17 cellular contexts compared by ENCODE assay signal in genomic region chr9:133004091-133005072, GRCh38. TPM values are rescaled to one million over a fixed set of nuclear protein-coding genes. Genes with fewer than 3 reads are reported as not detected.
A peak's percentile ranks its signal among the peaks of the same experiment; 100 is the strongest.
DNase-seq lines count a peak whose midpoint lies in the region; ATAC-seq, FAIRE-seq and TF ChIP-seq lines count a peak whose summit lies in the region.
"Had no signal": no experiment of that assay in that cellular context is flagged by ENCODE, and none has a peak within 500 bp of the region (broad histone marks: within the 10 kb centered on the region; RNA-seq: fewer than 3 reads in every experiment).

No MANE protein-coding gene starts in this region.

- H3K4ac ChIP-seq in IMR-90 (ENCODE audit: low read depth, low read length), result no peak overlapping the region

- H2AK9ac ChIP-seq in IMR-90 (replicated peaks; ENCODE audit: low read depth, low read length, poor library complexity), result no peak overlapping the region

- H3K36me3 ChIP-seq in IMR-90 (ENCODE audit: control insufficient read depth, insufficient read depth, low read length) (no peaks in the 10 kb centered on the region), HepG2 (replicated peaks in 1 of 2; ENCODE audit: control insufficient read depth in 1 of 2, insufficient read depth in 2 of 2, low read length in 2 of 2) (no peaks in the 10 kb centered on the region), adrenal gland (replicated peaks in 1 of 2) (no peaks in the 10 kb centered on the region)
- H3K36me3 ChIP-seq: esophagus squamous epithelium, heart left ventricle had no signal

- intact Hi-C loops in IMR-90 (cut with micrococcal nuclease), result no loop called here
- intact Hi-C loops in HepG2 (cut with micrococcal nuclease; ENCODE audit: unreplicated experiment), result no loop called here
- intact Hi-C loops in adrenal gland (cut with DNase I), result no loop called here

- no peaks in the 10 kb centered on the region for H3K4me1 ChIP-seq in IMR-90 (ENCODE audit: control insufficient read depth, insufficient read depth, low read length)
- no peaks in the 10 kb centered on the region; the same call in 1 of the 2 replicates for H3K4me1 ChIP-seq in HepG2 (ENCODE audit: insufficient read depth, low read length)
- no peaks in the 10 kb centered on the region for H3K4me1 ChIP-seq in adrenal gland (replicated peaks in 1 of 2)

- dilution Hi-C loops in IMR-90 (cut with HindIII; ENCODE audit: low sequenced_read_pairs, unreplicated experiment), result no loop called here

- POLR2A ChIA-PET in IMR-90 (lab: Charles Lee; ENCODE audit: unreplicated experiment) (no interaction called here), HepG2 (lab: Yijun Ruan, JAX) (no interaction called here)

- H3K4me2 ChIP-seq in IMR-90 (ENCODE audit: low read depth, low read length), result no peak overlapping the region
- H3K4me2 ChIP-seq in HepG2 (ENCODE audit: low read depth, low read length), result no peak overlapping the region

- H2AFZ ChIP-seq in IMR-90 (replicated peaks; ENCODE audit: low read length, poor library complexity) (peak overlapping the region; percentile 67), HepG2 (ENCODE audit: low read length) (no peak overlapping the region)

- no peaks in the 10 kb centered on the region for H3K79me2 ChIP-seq in HepG2 (ENCODE audit: insufficient read depth, low read length)

- BruUV-seq in IMR-90 (replicated peaks; lab: Mats Ljungman, UMichigan) (no TSS peak), HepG2 (replicated peaks; lab: Mats Ljungman, UMichigan) (no TSS peak)

- H2AK5ac ChIP-seq in IMR-90 (ENCODE audit: low read depth, low read length), result no peak overlapping the region

- DNase-seq in AML-193 (lab: John Stamatoyannopoulos, UW) (peak; percentile 42 to 57), IMR-90 (no peak), UCSD-AML1 (lab: John Stamatoyannopoulos, UW; ENCODE audit: unreplicated experiment) (peak; percentile 89), HepG2 (ENCODE audit: low spot score) (no peak), adrenal gland (no peak), COLO829 (ENCODE audit: low spot score) (no peak)
- DNase-seq: COR-L47; esophagus squamous epithelium; heart left ventricle; left colon; NCI-H1417; NCI-H2227 treated with DMSO at 0.1 percent for 48 hours; NK-92 treated with Interleukin-12 subunit alpha and Interleukin-12 subunit beta, amount 100 ng/mL, for 24 hours had no signal

- H3K79me1 ChIP-seq in IMR-90 (ENCODE audit: low read depth in 1 of 2, low read length in 2 of 2), result no peaks in the 10 kb centered on the region

- no peak overlapping the region for H2BK120ac ChIP-seq in IMR-90 (ENCODE audit: low read depth, low read length)

- H3K9me3 ChIP-seq in IMR-90 (ENCODE audit: control insufficient read depth, insufficient read depth, low read length), result no peaks in the 10 kb centered on the region
- H3K9me3 ChIP-seq in HepG2 (ENCODE audit: low read length), result no peaks in the 10 kb centered on the region
- no peaks in the 10 kb centered on the region for H3K9me3 ChIP-seq in adrenal gland (replicated peaks in 1 of 3)
- H3K9me3 ChIP-seq: esophagus squamous epithelium, heart left ventricle had no signal

- TF ChIP-seq CTCF in IMR-90 (conservative IDR thresholded peaks at IDR 0.05; ENCODE audit: low read depth, low read length), result no peak
- no peak for TF ChIP-seq CTCF in HepG2 (CRISPR knock-in tag; IDR thresholded peaks at IDR 0.05)
- TF ChIP-seq CTCF in adrenal gland (IDR thresholded peaks at IDR 0.05), result no peak

- H3K9me1 ChIP-seq in IMR-90 (ENCODE audit: insufficient read depth, low read length), result no peaks in the 10 kb centered on the region

- no peak overlapping the region for H3K18ac ChIP-seq in IMR-90 (ENCODE audit: low read depth, low read length)

- no peak overlapping the region for H2BK5ac ChIP-seq in IMR-90 (ENCODE audit: low read depth, low read length, poor library complexity, severe bottlenecking)

- no peak for TF ChIP-seq POLR2A in IMR-90 (IDR thresholded peaks at IDR 0.05; ENCODE audit: low read depth, low read length)
- TF ChIP-seq POLR2A in HepG2 (IDR thresholded peaks at IDR 0.05; ENCODE audit: insufficient read depth in 1 of 2, low read depth in 2 of 2, low read length in 2 of 2), result no peak
- TF ChIP-seq POLR2A in adrenal gland (IDR thresholded peaks at IDR 0.05), result no peak

- H4K20me1 ChIP-seq in IMR-90 (ENCODE audit: insufficient read depth, low read length) (no peaks in the 10 kb centered on the region), HepG2 (ENCODE audit: insufficient read depth, low read length) (no peaks in the 10 kb centered on the region)

- H4K5ac ChIP-seq in IMR-90 (ENCODE audit: low read depth, low read length), result no peak overlapping the region

- TF ChIP-seq EP300 in HepG2 (IDR thresholded peaks at IDR 0.05; ENCODE audit: low read depth in 2 of 2, low read length in 2 of 2), result no peak
- TF ChIP-seq EP300 in HepG2 (CRISPR knock-in tag; IDR thresholded peaks at IDR 0.05; ENCODE audit: borderline replicate concordance), result no peak

- H4K8ac ChIP-seq in IMR-90 (ENCODE audit: low read depth in 2 of 2, low read length in 2 of 2), result no peak overlapping the region

- H3K9ac ChIP-seq in IMR-90 (ENCODE audit: low read depth, low read length), result no peak overlapping the region
- no peak overlapping the region for H3K9ac ChIP-seq in HepG2 (ENCODE audit: insufficient read depth, low read depth, low read length)

- H3K56ac ChIP-seq in IMR-90 (ENCODE audit: extremely low read depth, insufficient read depth, low read length), result no peak overlapping the region

- in situ Hi-C loops in IMR-90 (cut with MboI; ENCODE audit: low sequenced_read_pairs) (no loop called here), HepG2 (cut with HindIII; ENCODE audit: extremely low pct_ligation_motif_present, low pct_unique_long_range_greater_than_20kb) (no loop called here)

- H3K27me3 ChIP-seq in IMR-90 (ENCODE audit: control insufficient read depth, insufficient read depth, low read length), result peaks cover 63% of the 10 kb centered on the region
- H3K27me3 ChIP-seq in HepG2 (ENCODE audit: control insufficient read depth in 1 of 2, insufficient read depth in 2 of 2, low read length in 2 of 2), result peaks cover 12 to 47% of the 10 kb centered on the region in 2 experiments
- H3K27me3 ChIP-seq in adrenal gland, result peaks cover 20% of the 10 kb centered on the region

- H3K14ac ChIP-seq in IMR-90 (replicated peaks; ENCODE audit: low read depth, low read length), result no peak overlapping the region

- no peak for ATAC-seq in IMR-90 (ENCODE audit: low read depth)
- ATAC-seq in HepG2, result peak; percentile 28; the same call in 1 of the 3 replicates
- no peak for ATAC-seq in HG03045 (IDR thresholded peaks at IDR 0.05; ENCODE audit: unreplicated experiment)
- no peak for ATAC-seq in HG03442 (IDR thresholded peaks at IDR 0.05; ENCODE audit: unreplicated experiment)
- ATAC-seq: heart left ventricle, left colon had no signal

- H3K27ac ChIP-seq in IMR-90 (ENCODE audit: insufficient read depth, low read length), result no peak overlapping the region
- no peak overlapping the region for H3K27ac ChIP-seq in HepG2 (ENCODE audit: extremely low read length, insufficient read depth, low read length)
- H3K27ac ChIP-seq in adrenal gland, result no peak overlapping the region
- H3K27ac ChIP-seq: esophagus squamous epithelium, heart left ventricle had no signal

- H3K23ac ChIP-seq in IMR-90 (ENCODE audit: low read depth, low read length), result no peak overlapping the region

- CTCF ChIA-PET in IMR-90 (lab: Yijun Ruan, JAX) (interaction anchor here (0.8 kb wide), 1 partner anchor 18 kb away, joined by 3 read pairs; no protein-coding TSS in a partner anchor), HepG2 (lab: Yijun Ruan, JAX; ENCODE audit: low intra/inter-chr PET ratio, low total read pairs) (no interaction called here)

- 14% methylated on average over 1 of the region's 10 CpGs; no CpG with 5 or more reads in 1 of the 2 experiments for WGBS in IMR-90 (ENCODE audit: extremely low coverage in 2 of 2, insufficient read length in 1 of 2), 2 experiments
- 17% methylated on average over 1 of the region's 10 CpGs for WGBS in HepG2 (ENCODE audit: low lambda C conversion rate)
- 63 to 82% (median 70%) methylated on average over 9 to 10 of the region's 10 CpGs for WGBS in adrenal gland, 4 donors

- TF ChIP-seq RAD21 in IMR-90 (IDR thresholded peaks at IDR 0.05; ENCODE audit: low read length) (no peak), HepG2 (CRISPR knock-in tag; IDR thresholded peaks at IDR 0.05) (no peak)

- FAIRE-seq in HepG2 (lab: Jason Lieb, UNC), result no peak
- FAIRE-seq: A204.1 had no signal

- no peak overlapping the region for H2BK15ac ChIP-seq in IMR-90 (ENCODE audit: low read depth, low read length)

- no peak overlapping the region for H4K91ac ChIP-seq in IMR-90 (ENCODE audit: insufficient read depth, low read depth, low read length)

- no peak overlapping the region for H2BK20ac ChIP-seq in IMR-90 (ENCODE audit: low read depth, low read length)

- no peak overlapping the region for H3K4me3 ChIP-seq in IMR-90 (ENCODE audit: insufficient read depth, low read depth, low read length)
- H3K4me3 ChIP-seq in HepG2 (replicated peaks in 1 of 3; ENCODE audit: insufficient read depth in 1 of 3, low read depth in 2 of 3, low read length in 3 of 3), result no peak overlapping the region
- no peak overlapping the region for H3K4me3 ChIP-seq in adrenal gland
- H3K4me3 ChIP-seq: esophagus squamous epithelium, heart left ventricle had no signal

RNA-seq across cellular contexts. Expression of gene GFI1B, which starts 25.9 kb away (rescaled TPM):
- total RNA-seq in IMR-90 (2012; rRNA removed) (not detected in 2 replicates), HepG2 (2016; rRNA removed; fragmentation: Illumina TruSeq; extraction: Trizol) (0.51 TPM in 1 of 2 replicates, not detected in the other), adrenal gland (under 1 TPM in 2 of 8 donors, not detected in 6; 0.14 to 0.46 TPM)
- polyA plus RNA-seq in IMR-90 (2012; rRNA removed) (0.02 TPM in 1 of 2 replicates, not detected in the other), HepG2 (2011; rRNA removed) (0.15 and 0.26 TPM in 2 replicates), adrenal gland (under 1 TPM in 1 of 3 donors, not detected in 2; 0.03 TPM)
- polyA plus RNA-seq in IMR-90 (2012; cell fraction: cytosol; rRNA removed), result not detected in 2 replicates
- polyA plus RNA-seq in IMR-90 (2012; cell fraction: nucleus; rRNA removed; ENCODE audit: low replicate concordance), result not detected in 2 replicates
- not detected in 2 replicates for total RNA-seq in HepG2 (2016; cell fraction: cytosol; rRNA removed; fragmentation: Illumina TruSeq; extraction: Trizol; ENCODE audit: low read depth)
- total RNA-seq in HepG2 (2016; cell fraction: insoluble cytoplasmic fraction; rRNA removed; fragmentation: Illumina TruSeq; extraction: Trizol), result 0.24 and 0.56 TPM in 2 replicates
- total RNA-seq in HepG2 (2016; cell fraction: membrane; rRNA removed; fragmentation: Illumina TruSeq; extraction: Trizol), result 0.15 and 0.52 TPM in 2 replicates
- 0.28 TPM in 1 of 2 replicates, not detected in the other for total RNA-seq in HepG2 (2016; cell fraction: nucleus; rRNA removed; fragmentation: Illumina TruSeq; extraction: Trizol)
- 0.15 and 0.18 TPM in 2 replicates for polyA plus RNA-seq in HepG2 (2011; cell fraction: cytosol; rRNA removed)
- polyA plus RNA-seq in HepG2 (2011; cell fraction: nucleus; rRNA removed), result 0.19 and 0.26 TPM in 2 replicates
- 0.19 and 0.80 TPM in 2 replicates for polyA plus RNA-seq in HepG2 (2012)
- 0.09 and 0.19 TPM in 2 replicates for polyA plus RNA-seq in HepG2 (2016; cell fraction: cytosol; fragmentation: Illumina TruSeq; extraction: Trizol; ENCODE audit: low read depth)
- 0.21 and 0.30 TPM in 2 replicates for polyA plus RNA-seq in HepG2 (2016; cell fraction: insoluble cytoplasmic fraction; fragmentation: Illumina TruSeq; extraction: Trizol; ENCODE audit: low read depth)
- 0.19 and 0.32 TPM in 2 replicates for polyA plus RNA-seq in HepG2 (2016; cell fraction: membrane; fragmentation: Illumina TruSeq; extraction: Trizol; ENCODE audit: low read depth)
- polyA plus RNA-seq in HepG2 (2016; cell fraction: nucleus; fragmentation: Illumina TruSeq; extraction: Trizol; ENCODE audit: insufficient read depth, low read depth), result 0.49 TPM in 1 of 2 replicates, not detected in the other
- polyA minus RNA-seq in HepG2 (2011; rRNA and poly(A)+ RNA removed; ENCODE audit: low replicate concordance), result 0.35 and 0.42 TPM in 2 replicates
- not detected in 2 replicates for polyA minus RNA-seq in HepG2 (2011; cell fraction: cytosol; rRNA and poly(A)+ RNA removed)
- 0.13 TPM in 1 of 2 replicates, not detected in the other for polyA minus RNA-seq in HepG2 (2011; cell fraction: nucleus; rRNA and poly(A)+ RNA removed)
- total RNA-seq: myocyte had no signal

RNA-seq across cellular contexts. Expression of gene GTF3C5, which starts 26.4 kb away (rescaled TPM):
- total RNA-seq in IMR-90 (2012; rRNA removed) (49.1 and 51.1 TPM in 2 replicates), HepG2 (2016; rRNA removed; fragmentation: Illumina TruSeq; extraction: Trizol) (43.4 and 66.9 TPM in 2 replicates), adrenal gland (10 to 100 TPM; 43.9 to 84.5 (median 57.4) TPM)
- polyA plus RNA-seq in IMR-90 (2012; rRNA removed) (50.7 and 52.3 TPM in 2 replicates), HepG2 (2011; rRNA removed) (92.6 and 110 TPM in 2 replicates), adrenal gland (100 to 1,000 TPM in 1 of 3 donors, 10 to 100 TPM in 2; 51.2 to 139 (median 99.5) TPM)
- polyA plus RNA-seq in IMR-90 (2012; cell fraction: cytosol; rRNA removed), result 31.2 and 35.4 TPM in 2 replicates
- polyA plus RNA-seq in IMR-90 (2012; cell fraction: nucleus; rRNA removed; ENCODE audit: low replicate concordance), result 128 and 155 TPM in 2 replicates
- total RNA-seq in HepG2 (2016; cell fraction: cytosol; rRNA removed; fragmentation: Illumina TruSeq; extraction: Trizol; ENCODE audit: low read depth), result 11.7 and 12.3 TPM in 2 replicates
- 37.9 and 65.5 TPM in 2 replicates for total RNA-seq in HepG2 (2016; cell fraction: insoluble cytoplasmic fraction; rRNA removed; fragmentation: Illumina TruSeq; extraction: Trizol)
- 20.2 and 20.6 TPM in 2 replicates for total RNA-seq in HepG2 (2016; cell fraction: membrane; rRNA removed; fragmentation: Illumina TruSeq; extraction: Trizol)
- total RNA-seq in HepG2 (2016; cell fraction: nucleus; rRNA removed; fragmentation: Illumina TruSeq; extraction: Trizol), result 76.0 and 76.7 TPM in 2 replicates
- 46.1 and 57.8 TPM in 2 replicates for polyA plus RNA-seq in HepG2 (2011; cell fraction: cytosol; rRNA removed)
- 477 and 487 TPM in 2 replicates for polyA plus RNA-seq in HepG2 (2011; cell fraction: nucleus; rRNA removed)
- polyA plus RNA-seq in HepG2 (2012), result 45.0 and 56.0 TPM in 2 replicates
- 5.5 and 5.8 TPM in 2 replicates for polyA plus RNA-seq in HepG2 (2016; cell fraction: cytosol; fragmentation: Illumina TruSeq; extraction: Trizol; ENCODE audit: low read depth)
- polyA plus RNA-seq in HepG2 (2016; cell fraction: insoluble cytoplasmic fraction; fragmentation: Illumina TruSeq; extraction: Trizol; ENCODE audit: low read depth), result 45.6 and 51.5 TPM in 2 replicates
- 13.2 and 13.8 TPM in 2 replicates for polyA plus RNA-seq in HepG2 (2016; cell fraction: membrane; fragmentation: Illumina TruSeq; extraction: Trizol; ENCODE audit: low read depth)
- 196 and 212 TPM in 2 replicates for polyA plus RNA-seq in HepG2 (2016; cell fraction: nucleus; fragmentation: Illumina TruSeq; extraction: Trizol; ENCODE audit: insufficient read depth, low read depth)
- 27.9 and 79.3 TPM in 2 replicates for polyA minus RNA-seq in HepG2 (2011; rRNA and poly(A)+ RNA removed; ENCODE audit: low replicate concordance)
- polyA minus RNA-seq in HepG2 (2011; cell fraction: cytosol; rRNA and poly(A)+ RNA removed), result 24.3 and 26.7 TPM in 2 replicates
- 98.5 and 99.1 TPM in 2 replicates for polyA minus RNA-seq in HepG2 (2011; cell fraction: nucleus; rRNA and poly(A)+ RNA removed)

RNA-seq across cellular contexts. Expression of gene CEL, which starts 57.4 kb away (rescaled TPM):
- total RNA-seq in IMR-90 (2012; rRNA removed) (under 0.01 TPM in 2 replicates), HepG2 (2016; rRNA removed; fragmentation: Illumina TruSeq; extraction: Trizol) (0.62 and 1.5 TPM in 2 replicates), adrenal gland (1 to 10 TPM in 5 of 8 donors, under 1 TPM in 2, not detected in 1; 0.28 to 6.1 (median 1.6) TPM)
- polyA plus RNA-seq in IMR-90 (2012; rRNA removed) (0.67 and 0.75 TPM in 2 replicates), HepG2 (2011; rRNA removed) (0.63 and 0.81 TPM in 2 replicates), adrenal gland (1 to 10 TPM in 2 of 3 donors, under 1 TPM in 1; 0.27 to 2.7 (median 2.4) TPM)
- polyA plus RNA-seq in IMR-90 (2012; cell fraction: cytosol; rRNA removed), result 0.27 and 0.51 TPM in 2 replicates
- 5.5 and 8.5 TPM in 2 replicates for polyA plus RNA-seq in IMR-90 (2012; cell fraction: nucleus; rRNA removed; ENCODE audit: low replicate concordance)
- total RNA-seq in HepG2 (2016; cell fraction: cytosol; rRNA removed; fragmentation: Illumina TruSeq; extraction: Trizol; ENCODE audit: low read depth), result 0.35 and 0.40 TPM in 2 replicates
- total RNA-seq in HepG2 (2016; cell fraction: insoluble cytoplasmic fraction; rRNA removed; fragmentation: Illumina TruSeq; extraction: Trizol), result 0.55 and 1.2 TPM in 2 replicates
- total RNA-seq in HepG2 (2016; cell fraction: membrane; rRNA removed; fragmentation: Illumina TruSeq; extraction: Trizol), result 0.83 and 1.2 TPM in 2 replicates
- total RNA-seq in HepG2 (2016; cell fraction: nucleus; rRNA removed; fragmentation: Illumina TruSeq; extraction: Trizol), result 1.6 and 1.7 TPM in 2 replicates
- 0.19 and 0.34 TPM in 2 replicates for polyA plus RNA-seq in HepG2 (2011; cell fraction: cytosol; rRNA removed)
- polyA plus RNA-seq in HepG2 (2011; cell fraction: nucleus; rRNA removed), result 5.0 and 7.7 TPM in 2 replicates
- 1.2 and 1.6 TPM in 2 replicates for polyA plus RNA-seq in HepG2 (2012)
- polyA plus RNA-seq in HepG2 (2016; cell fraction: cytosol; fragmentation: Illumina TruSeq; extraction: Trizol; ENCODE audit: low read depth), result 1.0 and 1.1 TPM in 2 replicates
- 1.5 and 2.0 TPM in 2 replicates for polyA plus RNA-seq in HepG2 (2016; cell fraction: insoluble cytoplasmic fraction; fragmentation: Illumina TruSeq; extraction: Trizol; ENCODE audit: low read depth)
- 1.9 TPM in 2 replicates for polyA plus RNA-seq in HepG2 (2016; cell fraction: membrane; fragmentation: Illumina TruSeq; extraction: Trizol; ENCODE audit: low read depth)
- 7.7 and 8.2 TPM in 2 replicates for polyA plus RNA-seq in HepG2 (2016; cell fraction: nucleus; fragmentation: Illumina TruSeq; extraction: Trizol; ENCODE audit: insufficient read depth, low read depth)
- polyA minus RNA-seq in HepG2 (2011; rRNA and poly(A)+ RNA removed; ENCODE audit: low replicate concordance), result 0.70 TPM in 1 of 2 replicates, not detected in the other
- not detected in 2 replicates for polyA minus RNA-seq in HepG2 (2011; cell fraction: cytosol; rRNA and poly(A)+ RNA removed)
- 0.50 and 1.2 TPM in 2 replicates for polyA minus RNA-seq in HepG2 (2011; cell fraction: nucleus; rRNA and poly(A)+ RNA removed)

RNA-seq across cellular contexts. Expression of gene TSC1, which starts 60.0 kb away (rescaled TPM):
- 44.2 and 56.3 TPM in 2 replicates for total RNA-seq in IMR-90 (2012; rRNA removed)
- 24.0 and 25.7 TPM in 2 replicates for polyA plus RNA-seq in IMR-90 (2012; rRNA removed)
- 9.0 and 12.4 TPM in 2 replicates for polyA plus RNA-seq in IMR-90 (2012; cell fraction: cytosol; rRNA removed)
- 57.8 and 168 TPM in 2 replicates for polyA plus RNA-seq in IMR-90 (2012; cell fraction: nucleus; rRNA removed; ENCODE audit: low replicate concordance)
- total RNA-seq in HepG2 (2016; rRNA removed; fragmentation: Illumina TruSeq; extraction: Trizol), result 26.3 and 31.6 TPM in 2 replicates
- 18.0 and 21.2 TPM in 2 replicates for total RNA-seq in HepG2 (2016; cell fraction: cytosol; rRNA removed; fragmentation: Illumina TruSeq; extraction: Trizol; ENCODE audit: low read depth)
- 24.1 and 31.9 TPM in 2 replicates for total RNA-seq in HepG2 (2016; cell fraction: insoluble cytoplasmic fraction; rRNA removed; fragmentation: Illumina TruSeq; extraction: Trizol)
- 29.5 and 37.4 TPM in 2 replicates for total RNA-seq in HepG2 (2016; cell fraction: membrane; rRNA removed; fragmentation: Illumina TruSeq; extraction: Trizol)
- 49.4 and 54.4 TPM in 2 replicates for total RNA-seq in HepG2 (2016; cell fraction: nucleus; rRNA removed; fragmentation: Illumina TruSeq; extraction: Trizol)
- polyA plus RNA-seq in HepG2 (2011; rRNA removed), result 58.0 and 66.1 TPM in 2 replicates
- polyA plus RNA-seq in HepG2 (2011; cell fraction: cytosol; rRNA removed), result 25.6 and 30.5 TPM in 2 replicates
- 178 and 179 TPM in 2 replicates for polyA plus RNA-seq in HepG2 (2011; cell fraction: nucleus; rRNA removed)
- polyA plus RNA-seq in HepG2 (2012), result 26.8 and 27.3 TPM in 2 replicates
- polyA plus RNA-seq in HepG2 (2016; cell fraction: cytosol; fragmentation: Illumina TruSeq; extraction: Trizol; ENCODE audit: low read depth), result 9.8 and 11.1 TPM in 2 replicates
- polyA plus RNA-seq in HepG2 (2016; cell fraction: insoluble cytoplasmic fraction; fragmentation: Illumina TruSeq; extraction: Trizol; ENCODE audit: low read depth), result 17.1 and 17.6 TPM in 2 replicates
- 17.7 and 18.0 TPM in 2 replicates for polyA plus RNA-seq in HepG2 (2016; cell fraction: membrane; fragmentation: Illumina TruSeq; extraction: Trizol; ENCODE audit: low read depth)
- polyA plus RNA-seq in HepG2 (2016; cell fraction: nucleus; fragmentation: Illumina TruSeq; extraction: Trizol; ENCODE audit: insufficient read depth, low read depth), result 64.5 and 67.0 TPM in 2 replicates
- 139 and 153 TPM in 2 replicates for polyA minus RNA-seq in HepG2 (2011; rRNA and poly(A)+ RNA removed; ENCODE audit: low replicate concordance)
- polyA minus RNA-seq in HepG2 (2011; cell fraction: cytosol; rRNA and poly(A)+ RNA removed), result 26.9 and 27.7 TPM in 2 replicates
- polyA minus RNA-seq in HepG2 (2011; cell fraction: nucleus; rRNA and poly(A)+ RNA removed), result 182 and 218 TPM in 2 replicates
- 10 to 100 TPM; 38.5 to 87.7 (median 58.7) TPM for total RNA-seq in adrenal gland
- polyA plus RNA-seq in adrenal gland, result 10 to 100 TPM; 29.4 to 37.6 (median 30.6) TPM

Comparison
In these comparisons a context has a peak if more than half of its experiments do, and no peak if none do; other contexts are left out.
1. DNase-seq: peak in AML-193 (2 of 2) and UCSD-AML1 (single experiment); none in IMR-90 (single experiment), HepG2 (single experiment), adrenal gland (0 of 7) and COLO829 (single experiment).